Comparison of ENCODE assay signal across 8 cellular contexts in the genomic region with DNA sequence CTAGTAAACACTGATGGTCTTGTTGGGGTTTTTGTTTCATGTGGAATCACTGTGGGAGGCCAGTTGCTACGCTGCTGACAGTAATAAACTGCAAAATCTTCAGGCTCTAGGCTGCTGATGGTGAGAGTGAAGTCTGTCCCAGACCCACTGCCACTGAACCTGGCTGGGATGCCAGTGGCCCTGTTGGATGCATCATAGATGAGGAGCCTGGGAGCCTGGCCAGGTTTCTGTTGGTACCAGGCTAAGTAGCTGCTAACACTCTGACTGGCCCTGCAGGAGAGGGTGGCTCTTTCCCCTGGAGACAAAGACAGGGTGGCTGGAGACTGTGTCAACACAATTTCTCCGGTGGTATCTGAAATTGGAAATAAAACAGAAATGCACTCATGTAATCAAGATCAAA.
A peak's percentile ranks its signal among the peaks of the same experiment; 100 is the strongest.
DNase-seq lines count a peak whose midpoint lies in the region; ATAC-seq and TF ChIP-seq lines count a peak whose summit lies in the region.
"Not testable (repeated sequence)": the region's sequence is repeated elsewhere in the genome, so short reads cannot be mapped to it uniquely, and the experiment has no call there.

No MANE protein-coding gene starts in this region.

- H3K27ac Mint-ChIP-seq in memory B cell = not testable (repeated sequence)
- H3K27ac Mint-ChIP-seq in naive B cell = peak overlapping the region in 1 of 6 donors; percentile 31

- H3K36me3 Mint-ChIP-seq in memory B cell, naive B cell: not testable (repeated sequence)

- H3K9me3 Mint-ChIP-seq in memory B cell, naive B cell: not testable (repeated sequence)

- not testable (repeated sequence) for H3F3A ChIP-seq in OCI-LY1 (ENCODE audit: insufficient read depth, low read length)

- not testable (repeated sequence) for H3K4me3 ChIP-seq in BLaER1; right cardiac atrium (ENCODE audit: low read length)
- peak overlapping the region; percentile 22 for H3K4me3 ChIP-seq in GM06990 (replicated peaks; ENCODE audit: low read depth, low read length)
- peak overlapping the region; percentile 14; the same call in 1 of the 2 replicates for H3K4me3 ChIP-seq in GM12864 (ENCODE audit: low read depth, low read length)
- H3K4me3 ChIP-seq in OCI-LY1 (ENCODE audit: low read depth, low read length, poor library complexity, severe bottlenecking) = peak overlapping the region; percentile 51

- not testable (repeated sequence) for H3K27me3 Mint-ChIP-seq in memory B cell, naive B cell

- not testable (repeated sequence) for H3K79me2 ChIP-seq in OCI-LY1 (ENCODE audit: insufficient read depth, low read length)

- not testable (repeated sequence) for H3K36me3 ChIP-seq in BLaER1; GM06990 (ENCODE audit: control insufficient read depth, insufficient read depth, low read length); OCI-LY1 (ENCODE audit: insufficient read depth, low read length)

- not testable (repeated sequence) for H3K27ac ChIP-seq in BLaER1; right cardiac atrium (ENCODE audit: low read length)
- peak overlapping the region; percentile 93 for H3K27ac ChIP-seq in OCI-LY1 (ENCODE audit: low read depth, low read length, poor library complexity, severe bottlenecking)

- intact Hi-C loops in left cardiac atrium (cut with DNase I); right cardiac atrium (cut with DNase I): not testable (repeated sequence)

- not testable (repeated sequence) for H3K9ac ChIP-seq in BLaER1
- H3K9ac ChIP-seq in OCI-LY1 (ENCODE audit: low read length) = peak overlapping the region; percentile 46; the same call in 1 of the 2 replicates

- peak overlapping the region; percentile 46 for H3K4me3 Mint-ChIP-seq in memory B cell
- peak overlapping the region in 5 of 8 donors; percentile 37 to 84 (median 50) for H3K4me3 Mint-ChIP-seq in naive B cell

- H3K9me2 ChIP-seq in OCI-LY1 (ENCODE audit: low read depth, low read length) = not testable (repeated sequence)

- H2AFZ ChIP-seq in OCI-LY1 (ENCODE audit: low read length) = not testable (repeated sequence)

- H3K4me1 ChIP-seq in BLaER1 (peaks cover 13% of the 10 kb centered on the region; the same call in 1 of the 2 replicates), OCI-LY1 (ENCODE audit: insufficient read depth, low read length, severe bottlenecking) (peaks cover 32% of the 10 kb centered on the region)
- H3K4me1 ChIP-seq in right cardiac atrium (ENCODE audit: control insufficient read depth, insufficient read depth, low read length) = not testable (repeated sequence)

- not testable (repeated sequence) for TF ChIP-seq CTCF in GM06990 (IDR thresholded peaks at IDR 0.05; ENCODE audit: insufficient read depth, low read length, poor library complexity, severe bottlenecking); GM12864 (IDR thresholded peaks at IDR 0.05; ENCODE audit: low read depth, low read length, missing control alignments); OCI-LY1 (IDR thresholded peaks at IDR 0.05; ENCODE audit: low read length)

- H3K9me3 ChIP-seq in BLaER1; OCI-LY1 (ENCODE audit: low read length); right cardiac atrium (ENCODE audit: control insufficient read depth, low read length): not testable (repeated sequence)

- 44% methylated on average over 2 of the region's 2 CpGs for WGBS in right cardiac atrium

- H3K4me1 Mint-ChIP-seq in memory B cell, naive B cell: not testable (repeated sequence)

- not testable (repeated sequence) for H3K27me3 ChIP-seq in BLaER1; GM06990 (replicated peaks; ENCODE audit: control insufficient read depth, insufficient read depth, low read length); OCI-LY1 (ENCODE audit: insufficient read depth, low read length); right cardiac atrium (ENCODE audit: control insufficient read depth, insufficient read depth)

- H4K20me1 ChIP-seq in BLaER1; OCI-LY1 (ENCODE audit: insufficient read depth, low read length): not testable (repeated sequence)

- ATAC-seq in left cardiac atrium; right cardiac atrium; memory B cell (ENCODE audit: low read depth); naive B cell (ENCODE audit: low read depth in 2 of 2): not testable (repeated sequence)

- not testable (repeated sequence) for DNase-seq in GM06990 (ENCODE audit: extremely low read depth, insufficient read length); GM12864 (ENCODE audit: low read depth); memory B cell (ENCODE audit: low spot score in 2 of 2); naive B cell
- DNase-seq in left cardiac atrium (peak; percentile 22), right cardiac atrium (peak; percentile 19 to 73 (median 63))

- H3K4me2 ChIP-seq in BLaER1 (0 out of 2 replicates have a peak overlapping the region, but pooled peaks have one; percentile 32), OCI-LY1 (ENCODE audit: low read length) (peak overlapping the region; percentile 34)
